Comparison of ENCODE assay signal across 16 cellular contexts in genomic region chr11:34145847-34146381, GRCh38. TPM values are rescaled to one million over a fixed set of nuclear protein-coding genes. Genes with fewer than 3 reads are reported as not detected.
A peak's percentile ranks its signal among the peaks of the same experiment; 100 is the strongest.
DNase-seq lines count a peak whose midpoint lies in the region; ATAC-seq, FAIRE-seq and TF ChIP-seq lines count a peak whose summit lies in the region.
"Had no signal": no experiment of that assay in that cellular context is flagged by ENCODE, and none has a peak within 500 bp of the region (broad histone marks: within the 10 kb centered on the region; RNA-seq: fewer than 3 reads in every experiment).

No MANE protein-coding gene starts in this region.

- no peak for TF ChIP-seq CTCF in chondrocyte (IDR thresholded peaks at IDR 0.05)

- H3K9me3 Mint-ChIP-seq in chondrocyte (ENCODE audit: low read depth) = no peaks in the 10 kb centered on the region
- H3K9me3 Mint-ChIP-seq in activated CD4-positive, alpha-beta T cell treated with anti-CD3 and anti-CD28 coated beads, Interleukin-2, amount 10 ng/mL, durations not matched to agents 24 days and 14 days = no peaks in the 10 kb centered on the region
- H3K9me3 Mint-ChIP-seq: activated naive CD8-positive, alpha-beta T cell treated with anti-CD3 and anti-CD28 coated beads, Interleukin-2, amount 10 ng/mL, durations not matched to agents 7 days and 5 days; H9 had no signal

- peak; percentile 94 for FAIRE-seq in GM12892 (lab: Jason Lieb, UNC)
- FAIRE-seq: TTC549 had no signal

- peaks cover 36% of the 10 kb centered on the region for H3K36me3 Mint-ChIP-seq in chondrocyte (ENCODE audit: low read depth)
- peaks cover 64% of the 10 kb centered on the region for H3K36me3 Mint-ChIP-seq in activated CD4-positive, alpha-beta T cell treated with anti-CD3 and anti-CD28 coated beads, Interleukin-2, amount 10 ng/mL, durations not matched to agents 24 days and 14 days (ENCODE audit: low read depth)

- intact Hi-C loops in activated CD4-positive, alpha-beta T cell treated with anti-CD3 and anti-CD28 coated beads, Interleukin-2, amount 10 ng/mL, durations not matched to agents 24 days and 14 days (cut with micrococcal nuclease) = no loop called here

- TF ChIP-seq POLR2A in GM12892 (IDR thresholded peaks at IDR 0.05; ENCODE audit: low read depth, low read length) = no peak

- no peak for DNase-seq in GM12892 (ENCODE audit: insufficient read length)
- peak; percentile 12 for DNase-seq in chondrocyte (ENCODE audit: low spot score)
- no peak for DNase-seq in activated CD4-positive, alpha-beta T cell treated with anti-CD3 and anti-CD28 coated beads, Interleukin-2, amount 10 ng/mL, durations not matched to agents 24 days and 14 days
- DNase-seq in ureter (ENCODE audit: low spot score) = no peak
- DNase-seq in OCI-M1 (lab: John Stamatoyannopoulos, UW) = no peak
- DNase-seq: activated naive CD8-positive, alpha-beta T cell treated with anti-CD3 and anti-CD28 coated beads, Interleukin-2, amount 10 ng/mL, durations not matched to agents 7 days and 5 days; cerebellar nuclear complex; DND-41; H9; KBM-7; NCI-H69; stimulated activated naive CD4-positive, alpha-beta T cell had no signal

- H3K4me1 Mint-ChIP-seq in chondrocyte (ENCODE audit: low read depth) = no peaks in the 10 kb centered on the region
- no peaks in the 10 kb centered on the region for H3K4me1 Mint-ChIP-seq in activated CD4-positive, alpha-beta T cell treated with anti-CD3 and anti-CD28 coated beads, Interleukin-2, amount 10 ng/mL, durations not matched to agents 24 days and 14 days
- H3K4me1 Mint-ChIP-seq: activated naive CD8-positive, alpha-beta T cell treated with anti-CD3 and anti-CD28 coated beads, Interleukin-2, amount 10 ng/mL, durations not matched to agents 7 days and 5 days; H9 had no signal

- no peak overlapping the region for H3K4me3 Mint-ChIP-seq in chondrocyte (ENCODE audit: unreplicated experiment)
- H3K4me3 Mint-ChIP-seq in activated CD4-positive, alpha-beta T cell treated with anti-CD3 and anti-CD28 coated beads, Interleukin-2, amount 10 ng/mL, durations not matched to agents 24 days and 14 days = no peak overlapping the region
- H3K4me3 Mint-ChIP-seq: activated naive CD8-positive, alpha-beta T cell treated with anti-CD3 and anti-CD28 coated beads, Interleukin-2, amount 10 ng/mL, durations not matched to agents 7 days and 5 days; H9 had no signal

- ATAC-seq in GM19395 (IDR thresholded peaks at IDR 0.05; ENCODE audit: unreplicated experiment) = peak; percentile 64
- peak; percentile 55 for ATAC-seq in HG03095 (IDR thresholded peaks at IDR 0.05; ENCODE audit: unreplicated experiment)
- ATAC-seq in HG03457 (IDR thresholded peaks at IDR 0.05; ENCODE audit: unreplicated experiment) = no peak

- H3K27me3 Mint-ChIP-seq in chondrocyte (ENCODE audit: low read depth) = no peaks in the 10 kb centered on the region
- H3K27me3 Mint-ChIP-seq in activated CD4-positive, alpha-beta T cell treated with anti-CD3 and anti-CD28 coated beads, Interleukin-2, amount 10 ng/mL, durations not matched to agents 24 days and 14 days = no peaks in the 10 kb centered on the region
- H3K27me3 Mint-ChIP-seq: activated naive CD8-positive, alpha-beta T cell treated with anti-CD3 and anti-CD28 coated beads, Interleukin-2, amount 10 ng/mL, durations not matched to agents 7 days and 5 days had no signal

- H3K27ac Mint-ChIP-seq in chondrocyte (ENCODE audit: unreplicated experiment) = no peak overlapping the region
- H3K27ac Mint-ChIP-seq in activated CD4-positive, alpha-beta T cell treated with anti-CD3 and anti-CD28 coated beads, Interleukin-2, amount 10 ng/mL, durations not matched to agents 24 days and 14 days = no peak overlapping the region
- H3K27ac Mint-ChIP-seq: activated naive CD8-positive, alpha-beta T cell treated with anti-CD3 and anti-CD28 coated beads, Interleukin-2, amount 10 ng/mL, durations not matched to agents 7 days and 5 days had no signal

RNA-seq across cellular contexts. Expression of gene NAT10, which starts 40.5 kb away (rescaled TPM):
- 49.8 TPM for polyA plus RNA-seq in GM12892 (2012; ENCODE audit: missing spikeins)
- total RNA-seq in chondrocyte (24.6 to 37.7 TPM (median 25.8 TPM) in 3 replicates), ureter (79.8 TPM)
- total RNA-seq in activated CD4-positive, alpha-beta T cell treated with anti-CD3 and anti-CD28 coated beads, Interleukin-2, amount 10 ng/mL, durations not matched to agents 24 days and 14 days = 162 and 169 TPM in 2 replicates
